1 cellular context compared by ENCODE assay signal in the genomic region with DNA sequence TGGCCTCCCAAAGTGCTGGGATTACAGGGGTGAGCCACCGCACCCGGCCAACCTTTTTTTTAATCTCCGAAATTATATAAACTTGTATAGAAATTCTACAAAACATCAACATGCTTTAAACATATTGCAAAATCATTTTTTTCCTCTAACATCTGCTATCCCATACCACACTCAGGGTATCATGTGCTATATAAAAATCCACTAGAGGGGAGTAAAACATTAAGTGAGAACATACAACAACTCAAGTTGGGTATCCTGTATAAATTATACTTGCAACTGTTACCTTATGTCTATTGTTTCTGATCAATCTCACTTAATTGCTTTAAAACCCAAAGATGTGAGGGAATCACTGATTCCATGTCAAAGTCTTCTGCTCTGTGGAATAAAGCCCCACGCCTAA.
TF ChIP-seq lines count a peak whose summit lies in the region.

No MANE protein-coding gene starts in this region.

TF ChIP-seq in K562, 482 proteins besides CTCF, POLR2A, EP300 and RAD21:
- no peak for TF ChIP-seq MYBL2 (IDR thresholded peaks at IDR 0.05; ENCODE audit: low read depth)
- TF ChIP-seq MYBL2 (CRISPR knock-in tag; IDR thresholded peaks at IDR 0.05; ENCODE audit: borderline replicate concordance), result no peak
- no peak for TF ChIP-seq ZNF436 (CRISPR knock-in tag; IDR thresholded peaks at IDR 0.05)
- TF ChIP-seq GABPB1 (CRISPR knock-in tag; IDR thresholded peaks at IDR 0.05), result no peak
- TF ChIP-seq, protein P1, sequence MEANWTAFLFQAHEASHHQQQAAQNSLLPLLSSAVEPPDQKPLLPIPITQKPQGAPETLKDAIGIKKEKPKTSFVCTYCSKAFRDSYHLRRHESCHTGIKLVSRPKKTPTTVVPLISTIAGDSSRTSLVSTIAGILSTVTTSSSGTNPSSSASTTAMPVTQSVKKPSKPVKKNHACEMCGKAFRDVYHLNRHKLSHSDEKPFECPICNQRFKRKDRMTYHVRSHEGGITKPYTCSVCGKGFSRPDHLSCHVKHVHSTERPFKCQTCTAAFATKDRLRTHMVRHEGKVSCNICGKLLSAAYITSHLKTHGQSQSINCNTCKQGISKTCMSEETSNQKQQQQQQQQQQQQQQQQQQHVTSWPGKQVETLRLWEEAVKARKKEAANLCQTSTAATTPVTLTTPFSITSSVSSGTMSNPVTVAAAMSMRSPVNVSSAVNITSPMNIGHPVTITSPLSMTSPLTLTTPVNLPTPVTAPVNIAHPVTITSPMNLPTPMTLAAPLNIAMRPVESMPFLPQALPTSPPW (CRISPR knock-in tag; IDR thresholded peaks at IDR 0.05), result no peak
- TF ChIP-seq, protein P2, sequence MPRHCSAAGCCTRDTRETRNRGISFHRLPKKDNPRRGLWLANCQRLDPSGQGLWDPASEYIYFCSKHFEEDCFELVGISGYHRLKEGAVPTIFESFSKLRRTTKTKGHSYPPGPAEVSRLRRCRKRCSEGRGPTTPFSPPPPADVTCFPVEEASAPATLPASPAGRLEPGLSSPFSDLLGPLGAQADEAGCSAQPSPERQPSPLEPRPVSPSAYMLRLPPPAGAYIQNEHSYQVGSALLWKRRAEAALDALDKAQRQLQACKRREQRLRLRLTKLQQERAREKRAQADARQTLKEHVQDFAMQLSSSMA (CRISPR knock-in tag; IDR thresholded peaks at IDR 0.05), result no peak
- TF ChIP-seq U2AF2 (optimal IDR thresholded peaks at IDR 0.05; ENCODE audit: low read depth, low read length), result no peak
- TF ChIP-seq PML (IDR thresholded peaks at IDR 0.05; ENCODE audit: low read length), result no peak
- no peak for TF ChIP-seq RBM15 (IDR thresholded peaks at IDR 0.05; ENCODE audit: insufficient read depth, low read length)
- TF ChIP-seq ZBTB7A (IDR thresholded peaks at IDR 0.05; ENCODE audit: borderline replicate concordance, control insufficient read depth, low read depth, low read length), result no peak
- TF ChIP-seq SNIP1 (IDR thresholded peaks at IDR 0.05; ENCODE audit: low read depth), result no peak
- no peak for TF ChIP-seq SRSF1 (IDR thresholded peaks at IDR 0.05; ENCODE audit: low read depth, low read length)
- TF ChIP-seq, protein P3, sequence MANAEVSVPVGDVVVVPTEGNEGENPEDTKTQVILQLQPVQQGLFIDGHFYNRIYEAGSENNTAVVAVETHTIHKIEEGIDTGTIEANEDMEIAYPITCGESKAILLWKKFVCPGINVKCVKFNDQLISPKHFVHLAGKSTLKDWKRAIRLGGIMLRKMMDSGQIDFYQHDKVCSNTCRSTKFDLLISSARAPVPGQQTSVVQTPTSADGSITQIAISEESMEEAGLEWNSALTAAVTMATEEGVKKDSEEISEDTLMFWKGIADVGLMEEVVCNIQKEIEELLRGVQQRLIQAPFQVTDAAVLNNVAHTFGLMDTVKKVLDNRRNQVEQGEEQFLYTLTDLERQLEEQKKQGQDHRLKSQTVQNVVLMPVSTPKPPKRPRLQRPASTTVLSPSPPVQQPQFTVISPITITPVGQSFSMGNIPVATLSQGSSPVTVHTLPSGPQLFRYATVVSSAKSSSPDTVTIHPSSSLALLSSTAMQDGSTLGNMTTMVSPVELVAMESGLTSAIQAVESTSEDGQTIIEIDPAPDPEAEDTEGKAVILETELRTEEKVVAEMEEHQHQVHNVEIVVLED (CRISPR knock-in tag; IDR thresholded peaks at IDR 0.05), result no peak
- TF ChIP-seq KDM4B (IDR thresholded peaks at IDR 0.05; ENCODE audit: borderline replicate concordance in 2 of 2, low read depth in 1 of 2), result no peak
- TF ChIP-seq, protein P4, sequence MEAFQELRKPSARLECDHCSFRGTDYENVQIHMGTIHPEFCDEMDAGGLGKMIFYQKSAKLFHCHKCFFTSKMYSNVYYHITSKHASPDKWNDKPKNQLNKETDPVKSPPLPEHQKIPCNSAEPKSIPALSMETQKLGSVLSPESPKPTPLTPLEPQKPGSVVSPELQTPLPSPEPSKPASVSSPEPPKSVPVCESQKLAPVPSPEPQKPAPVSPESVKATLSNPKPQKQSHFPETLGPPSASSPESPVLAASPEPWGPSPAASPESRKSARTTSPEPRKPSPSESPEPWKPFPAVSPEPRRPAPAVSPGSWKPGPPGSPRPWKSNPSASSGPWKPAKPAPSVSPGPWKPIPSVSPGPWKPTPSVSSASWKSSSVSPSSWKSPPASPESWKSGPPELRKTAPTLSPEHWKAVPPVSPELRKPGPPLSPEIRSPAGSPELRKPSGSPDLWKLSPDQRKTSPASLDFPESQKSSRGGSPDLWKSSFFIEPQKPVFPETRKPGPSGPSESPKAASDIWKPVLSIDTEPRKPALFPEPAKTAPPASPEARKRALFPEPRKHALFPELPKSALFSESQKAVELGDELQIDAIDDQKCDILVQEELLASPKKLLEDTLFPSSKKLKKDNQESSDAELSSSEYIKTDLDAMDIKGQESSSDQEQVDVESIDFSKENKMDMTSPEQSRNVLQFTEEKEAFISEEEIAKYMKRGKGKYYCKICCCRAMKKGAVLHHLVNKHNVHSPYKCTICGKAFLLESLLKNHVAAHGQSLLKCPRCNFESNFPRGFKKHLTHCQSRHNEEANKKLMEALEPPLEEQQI (IDR thresholded peaks at IDR 0.05), result no peak
- no peak for TF ChIP-seq FOXJ2 (tag; IDR thresholded peaks at IDR 0.05)
- TF ChIP-seq ZC3H8 (IDR thresholded peaks at IDR 0.05), result no peak
- TF ChIP-seq KAT7 (CRISPR knock-in tag; IDR thresholded peaks at IDR 0.05; ENCODE audit: borderline replicate concordance), result no peak
- no peak for TF ChIP-seq ZFP36 (IDR thresholded peaks at IDR 0.05; ENCODE audit: low read depth, low read length, partially characterized antibody)
- TF ChIP-seq KDM5B (IDR thresholded peaks at IDR 0.05; ENCODE audit: insufficient replicate concordance, low read depth, low read length), result no peak
- TF ChIP-seq RBFOX2 (IDR thresholded peaks at IDR 0.05; ENCODE audit: low read depth, low read length), result no peak
